In the genomic region with DNA sequence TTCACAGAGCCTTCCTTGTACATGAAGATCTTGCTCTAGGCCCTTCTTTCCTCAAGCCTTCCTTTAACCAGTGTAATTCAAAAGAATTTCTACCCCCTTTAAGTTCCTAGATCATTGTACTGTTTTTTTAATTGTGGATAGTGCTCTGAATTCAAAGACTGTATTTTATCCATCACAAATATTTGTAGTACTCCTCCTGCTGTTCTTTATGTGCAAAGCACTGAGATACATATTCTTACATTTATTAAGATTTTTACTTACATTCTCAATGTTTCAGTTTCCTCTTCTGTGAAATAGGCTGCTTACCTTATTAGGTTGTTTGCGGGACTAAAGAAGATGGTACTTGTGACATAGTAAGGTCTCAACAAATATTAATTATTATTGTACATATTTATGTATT, we compare ENCODE assay signal across 19 cellular contexts.
"Had no signal": no experiment of that assay in that cellular context is flagged by ENCODE, and none has a peak within 500 bp of the region (broad histone marks: within the 10 kb centered on the region; RNA-seq: fewer than 3 reads in every experiment).

No MANE protein-coding gene starts in this region.

- DNase-seq: activated B cell treated with CpG ODN at 0.5 μM for 24 hours; activated CD4-positive, alpha-beta T cell treated with anti-CD3 and anti-CD28 coated beads for 48 hours; activated CD8-positive, alpha-beta T cell treated with anti-CD3 and anti-CD28 coated beads for 36 hours; activated gamma-delta T cell treated with Interleukin-2 at 50 U/mL for 16 hours; activated T-cell treated with anti-CD3 and anti-CD28 coated beads, Interleukin-2, amount 50 U/mL, for 48 hours; amygdala; brain microvascular endothelial cell; dermis blood vessel endothelial cell; mammary epithelial cell; naive B cell; right cardiac atrium; stimulated activated CD4-positive, alpha-beta T cell treated with anti-CD3 and anti-CD28 coated beads, Interleukin-4, amount 100 ng/mL, for 24 hours; stimulated activated naive CD4-positive, alpha-beta T cell; transverse colon had no signal

- H3K36me3 Mint-ChIP-seq: naive B cell had no signal

- H3K9me3 Mint-ChIP-seq: activated B cell treated with CpG ODN at 0.5 μM for 24 hours; activated CD8-positive, alpha-beta T cell treated with anti-CD3 and anti-CD28 coated beads for 36 hours; naive B cell; T-helper 2 cell treated with Interferon-gamma antibody and Interleukin-4, amounts not matched to agents 5 μg/mL and 100 μg/mL, for 36 hours had no signal

- ATAC-seq: activated CD8-positive, alpha-beta T cell treated with anti-CD3 and anti-CD28 coated beads for 36 hours; left lobe of liver; right cardiac atrium had no signal

- H3K36me3 ChIP-seq: brain microvascular endothelial cell, transverse colon had no signal

- H3K9me3 ChIP-seq: transverse colon had no signal

- H3K4me3 ChIP-seq: skin epidermis, transverse colon had no signal

- H3K4me3 Mint-ChIP-seq: activated B cell treated with CpG ODN at 0.5 μM for 24 hours; activated CD8-positive, alpha-beta T cell treated with anti-CD3 and anti-CD28 coated beads for 36 hours; activated naive CD8-positive, alpha-beta T cell; naive B cell; T-helper 2 cell treated with Interferon-gamma antibody and Interleukin-4, amounts not matched to agents 5 μg/mL and 100 μg/mL, for 36 hours had no signal

- H3K27ac ChIP-seq: brain microvascular endothelial cell, epithelial cell of prostate, skin epidermis, transverse colon had no signal

- H3K27me3 Mint-ChIP-seq: activated B cell treated with CpG ODN at 0.5 μM for 24 hours; activated CD8-positive, alpha-beta T cell treated with anti-CD3 and anti-CD28 coated beads for 36 hours; activated naive CD8-positive, alpha-beta T cell; naive B cell had no signal

- H3K27me3 ChIP-seq: brain microvascular endothelial cell, transverse colon had no signal

- H3K27ac Mint-ChIP-seq: activated B cell treated with CpG ODN at 0.5 μM for 24 hours; activated CD8-positive, alpha-beta T cell treated with anti-CD3 and anti-CD28 coated beads for 36 hours; activated naive CD8-positive, alpha-beta T cell; naive B cell; T-helper 2 cell treated with Interferon-gamma antibody and Interleukin-4, amounts not matched to agents 5 μg/mL and 100 μg/mL, for 36 hours had no signal

- H3K4me1 Mint-ChIP-seq: activated B cell treated with CpG ODN at 0.5 μM for 24 hours, naive B cell had no signal
